30 cellular contexts compared by ENCODE assay signal in genomic region chr12:14638066-14638465, GRCh38. TPM values are rescaled to one million over a fixed set of nuclear protein-coding genes. Genes with fewer than 3 reads are reported as not detected.
"Had no signal": no experiment of that assay in that cellular context is flagged by ENCODE, and none has a peak within 500 bp of the region (broad histone marks: within the 10 kb centered on the region; RNA-seq: fewer than 3 reads in every experiment).

No MANE protein-coding gene starts in this region.

- H3K4me3 ChIP-seq: neural progenitor cell, ovary, psoas muscle, right lobe of liver, sigmoid colon, skin epidermis, smooth muscle cell, spleen, stomach, thoracic aorta, thyroid gland, tibial nerve, upper lobe of left lung, uterus had no signal

- DNase-seq: naive thymus-derived CD4-positive, alpha-beta T cell; natural killer cell; occipital lobe; ovary; posterior cingulate gyrus; psoas muscle; right cardiac atrium; right lobe of liver; sigmoid colon; spleen; stimulated activated CD4-positive, alpha-beta T cell treated with anti-CD3 and anti-CD28 coated beads, Interleukin-15, amount 100 ng/mL, for 24 hours; stimulated activated CD4-positive, alpha-beta T cell treated with anti-CD3 and anti-CD28 coated beads, Interleukin-2, amount 100 ng/mL, for 24 hours; stimulated activated CD4-positive, alpha-beta T cell treated with anti-CD3 and anti-CD28 coated beads, Interleukin-2, amount 100 ng/mL, for 48 hours; stimulated activated CD4-positive, alpha-beta T cell treated with anti-CD3 and anti-CD28 coated beads, Interleukin-4, amount 100 ng/mL, for 24 hours; stimulated activated naive B cell treated with anti-CD40 and anti-IgM and Interleukin-4, amounts not matched to agents 10 μg/mL and 1 μg/mL and 100 μg/mL, for 72 hours; stimulated activated naive CD4-positive, alpha-beta T cell treated with Interleukin-2 at 50 U/mL for 16 hours; stomach; thyroid gland; trophoblast cell; upper lobe of left lung; uterus had no signal

RNA-seq across cellular contexts. Expression of gene GUCY2C, which starts 58.3 kb away (rescaled TPM):
- total RNA-seq: naive thymus-derived CD4-positive, alpha-beta T cell; natural killer cell; osteoblast; renal cortical epithelial cell; right cardiac atrium; smooth muscle cell; spleen; thyroid gland; tibial nerve; ureter had no signal
- polyA plus RNA-seq: naive thymus-derived CD4-positive, alpha-beta T cell; neural cell; ovary; smooth muscle cell had no signal
